Comparison of ENCODE assay signal across 8 cellular contexts in the genomic region with DNA sequence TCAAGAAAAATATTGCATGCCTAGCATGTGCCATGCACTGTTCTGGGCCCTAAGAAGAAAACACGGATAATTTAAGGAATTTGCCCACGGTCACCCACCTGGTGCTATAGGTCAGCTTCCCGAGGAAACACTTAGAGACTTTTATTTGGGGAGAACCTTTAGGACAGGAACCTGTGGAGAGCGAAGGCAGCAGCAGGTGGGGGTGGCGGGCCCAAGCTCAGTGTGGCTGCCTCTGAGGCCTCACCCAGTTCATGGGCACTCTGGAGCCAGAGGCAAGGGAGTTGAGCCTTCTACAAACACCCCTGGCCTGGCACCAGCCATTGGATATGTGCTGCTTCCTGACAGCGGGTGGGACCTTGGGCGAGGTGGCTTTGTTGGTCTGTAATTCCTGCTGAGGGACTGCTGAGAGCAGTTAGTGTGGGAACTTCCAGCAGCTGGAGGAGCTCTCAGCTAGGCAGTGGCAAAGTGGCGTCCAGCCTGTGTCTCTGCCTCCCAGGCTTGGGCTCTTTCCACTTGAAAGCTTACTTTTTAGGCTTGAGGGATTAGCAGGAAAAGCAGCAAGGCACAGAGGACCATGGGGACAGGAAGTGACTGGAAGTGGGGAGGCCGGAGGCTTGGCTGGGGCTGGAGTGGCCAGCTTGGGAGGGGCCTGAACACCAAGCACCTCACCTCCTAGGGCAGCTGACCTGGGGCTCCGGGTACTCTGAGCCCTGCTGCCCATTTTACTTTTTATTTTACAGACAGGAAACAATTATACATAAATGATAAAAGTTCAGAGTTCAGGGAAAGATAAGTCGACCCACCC. TPM values are rescaled to one million over a fixed set of nuclear protein-coding genes. Genes with fewer than 3 reads are reported as not detected.
A peak's percentile ranks its signal among the peaks of the same experiment; 100 is the strongest.
DNase-seq lines count a peak whose midpoint lies in the region; ATAC-seq and TF ChIP-seq lines count a peak whose summit lies in the region.

No MANE protein-coding gene starts in this region.

- no peak overlapping the region for H3K4me3 Mint-ChIP-seq in glutamatergic neuron (ENCODE audit: unreplicated experiment)

- H3K27me3 Mint-ChIP-seq in glutamatergic neuron (ENCODE audit: unreplicated experiment): peaks cover 33% of the 10 kb centered on the region

- TF ChIP-seq CTCF in DND-41 (IDR thresholded peaks at IDR 0.05; ENCODE audit: borderline replicate concordance, extremely low read depth, low read length, poor library complexity, severe bottlenecking) (no peak), VCaP (conservative IDR thresholded peaks at IDR 0.05) (no peak), glutamatergic neuron (IDR thresholded peaks at IDR 0.05; ENCODE audit: partially characterized antibody, unreplicated experiment) (no peak), retinal pigment epithelial cell (conservative IDR thresholded peaks at IDR 0.05; ENCODE audit: low read depth, low read length) (peak; percentile 31)

- peaks cover 33% of the 10 kb centered on the region for H3K9me3 Mint-ChIP-seq in glutamatergic neuron (ENCODE audit: unreplicated experiment)

- H3K4me1 ChIP-seq in DND-41 (ENCODE audit: insufficient read depth, low read length): no peaks in the 10 kb centered on the region

- no peak for ATAC-seq in DND-41 (ENCODE audit: insufficient read depth, low read depth)

- peaks cover 76% of the 10 kb centered on the region for H3K36me3 ChIP-seq in DND-41 (ENCODE audit: insufficient read depth, low read length)

- H3K9ac ChIP-seq in DND-41 (ENCODE audit: low read depth, low read length): no peak overlapping the region

- peaks cover 16% of the 10 kb centered on the region; the same call in 1 of the 2 replicates for H4K20me1 ChIP-seq in DND-41 (ENCODE audit: insufficient read depth, low read length)

- H3K4me3 ChIP-seq in DND-41 (ENCODE audit: low read depth in 1 of 2, low read length in 2 of 2) (no peak overlapping the region), retinal pigment epithelial cell (ENCODE audit: low read length) (no peak overlapping the region)

- no peaks in the 10 kb centered on the region for H3K9me3 ChIP-seq in DND-41 (ENCODE audit: insufficient read depth, low read length, severe bottlenecking)

- DNase-seq in DND-41: no peak
- no peak for DNase-seq in glutamatergic neuron
- DNase-seq in retinal pigment epithelial cell (ENCODE audit: low read depth): no peak
- no peak for DNase-seq in NCI-H1436 (lab: John Stamatoyannopoulos, UW)
- no peak for DNase-seq in HEK293T (ENCODE audit: extremely low spot score)
- no peak for DNase-seq in HPDE6-E6E7 (ENCODE audit: extremely low spot score)
- no peak for DNase-seq in NCI-H1436 treated with DMSO at 0.1 percent for 48 hours (lab: John Stamatoyannopoulos, UW)

- H3K4me1 Mint-ChIP-seq in glutamatergic neuron (ENCODE audit: low read depth, unreplicated experiment): peaks cover 30% of the 10 kb centered on the region

- CTCF ChIA-PET in HEK293T (lab: Yijun Ruan, JAX): no interaction called here

- H3K79me2 ChIP-seq in DND-41 (ENCODE audit: insufficient read depth, low read length): no peaks in the 10 kb centered on the region

- H3K27ac Mint-ChIP-seq in glutamatergic neuron (ENCODE audit: unreplicated experiment): peak overlapping the region; percentile 13

- no peak overlapping the region for H3K4me2 ChIP-seq in DND-41 (ENCODE audit: insufficient read depth, low read length)

- POLR2A ChIA-PET in HEK293T (lab: Yijun Ruan, JAX): interaction anchor here (1.3 to 2.3 kb wide), 2 partner anchors 19 kb away, joined by 6 to 8 read pairs; a partner anchor contains a TSS

- no peak overlapping the region for H2AFZ ChIP-seq in DND-41 (ENCODE audit: low read depth, low read length)

- H3K27me3 ChIP-seq in DND-41 (ENCODE audit: insufficient read depth, low read length, poor library complexity): no peaks in the 10 kb centered on the region

- peaks cover 8% of the 10 kb centered on the region for H3K36me3 Mint-ChIP-seq in glutamatergic neuron (ENCODE audit: unreplicated experiment)

- peak overlapping the region; percentile 33; the same call in 1 of the 2 replicates for H3K27ac ChIP-seq in DND-41 (ENCODE audit: low read length)
- peak overlapping the region; percentile 71 for H3K27ac ChIP-seq in VCaP

TF ChIP-seq in HEK293T, 16 proteins besides CTCF, POLR2A, EP300 and RAD21:
- TF ChIP-seq TARDBP (IDR thresholded peaks at IDR 0.05) (no peak), BHLHE40 (IDR thresholded peaks at IDR 0.05; ENCODE audit: borderline replicate concordance) (no peak), FOXM1 (IDR thresholded peaks at IDR 0.05; ENCODE audit: borderline replicate concordance) (no peak), ZNF384 (IDR thresholded peaks at IDR 0.05) (no peak), SUZ12 (IDR thresholded peaks at IDR 0.05) (no peak), SP1 (IDR thresholded peaks at IDR 0.05) (no peak), CTBP1 (IDR thresholded peaks at IDR 0.05; ENCODE audit: borderline replicate concordance) (no peak), ARNT (IDR thresholded peaks at IDR 0.05) (no peak), FOXA1 (IDR thresholded peaks at IDR 0.05) (no peak), HDGF (IDR thresholded peaks at IDR 0.05; ENCODE audit: borderline replicate concordance) (no peak), L3MBTL2 (conservative IDR thresholded peaks at IDR 0.05) (no peak), LEF1 (IDR thresholded peaks at IDR 0.05; ENCODE audit: borderline replicate concordance) (no peak), FOXK2 (IDR thresholded peaks at IDR 0.05) (no peak), ELF4 (IDR thresholded peaks at IDR 0.05) (no peak), NFRKB (IDR thresholded peaks at IDR 0.05) (no peak)
- TF ChIP-seq, protein P1, sequence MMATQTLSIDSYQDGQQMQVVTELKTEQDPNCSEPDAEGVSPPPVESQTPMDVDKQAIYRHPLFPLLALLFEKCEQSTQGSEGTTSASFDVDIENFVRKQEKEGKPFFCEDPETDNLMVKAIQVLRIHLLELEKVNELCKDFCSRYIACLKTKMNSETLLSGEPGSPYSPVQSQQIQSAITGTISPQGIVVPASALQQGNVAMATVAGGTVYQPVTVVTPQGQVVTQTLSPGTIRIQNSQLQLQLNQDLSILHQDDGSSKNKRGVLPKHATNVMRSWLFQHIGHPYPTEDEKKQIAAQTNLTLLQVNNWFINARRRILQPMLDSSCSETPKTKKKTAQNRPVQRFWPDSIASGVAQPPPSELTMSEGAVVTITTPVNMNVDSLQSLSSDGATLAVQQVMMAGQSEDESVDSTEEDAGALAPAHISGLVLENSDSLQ (IDR thresholded peaks at IDR 0.05): no peak

RNA-seq across cellular contexts. Expression of a gene that starts 19.1 kb away (rescaled TPM):
- total RNA-seq in glutamatergic neuron (ENCODE audit: unreplicated experiment): 50.9 TPM

RNA-seq across cellular contexts. Expression of a gene that starts 19.3 kb away (rescaled TPM):
- total RNA-seq in glutamatergic neuron (ENCODE audit: unreplicated experiment): 6.8 TPM
